18 cellular contexts compared by ENCODE assay signal in genomic region chr12:49334681-49335080, GRCh38. TPM values are rescaled to one million over a fixed set of nuclear protein-coding genes. Genes with fewer than 3 reads are reported as not detected.
"Had no signal": no experiment of that assay in that cellular context is flagged by ENCODE, and none has a peak within 500 bp of the region (broad histone marks: within the 10 kb centered on the region; RNA-seq: fewer than 3 reads in every experiment).

No MANE protein-coding gene starts in this region.

- H3K9me3 Mint-ChIP-seq: activated CD4-positive, alpha-beta memory T cell treated with anti-CD3 and anti-CD28 coated beads for 36 hours had no signal

- H3K9me3 ChIP-seq: transverse colon had no signal

- DNase-seq: activated CD4-positive, alpha-beta memory T cell treated with anti-CD3 and anti-CD28 coated beads for 36 hours; activated T-cell treated with anti-CD3 and anti-CD28 coated beads, Interleukin-2, amount 50 U/mL, for 48 hours; anterior cingulate cortex; brain microvascular endothelial cell; cortex of kidney; effector CD4-positive, alpha-beta T cell; foreskin melanocyte; midbrain; stimulated activated CD4-positive, alpha-beta T cell treated with anti-CD3 and anti-CD28 coated beads, Interleukin-2, amount 100 ng/mL, for 48 hours; substantia nigra; transverse colon; WERI-Rb-1 had no signal

- ATAC-seq: stimulated activated memory B cell treated with anti-CD40 and anti-IgM and Interleukin-4, amounts not matched to agents 10 μg/mL and 1 μg/mL and 100 μg/mL, for 72 hours had no signal

- H2AFZ ChIP-seq: parathyroid adenoma had no signal

- H3K4me3 ChIP-seq: lung, transverse colon had no signal

- H3K4me3 Mint-ChIP-seq: activated CD4-positive, alpha-beta memory T cell treated with anti-CD3 and anti-CD28 coated beads for 36 hours; stimulated activated memory B cell treated with anti-CD40 and anti-IgM and Interleukin-4, amounts not matched to agents 10 μg/mL and 1 μg/mL and 100 μg/mL, for 72 hours had no signal

- H3K27ac Mint-ChIP-seq: activated CD4-positive, alpha-beta memory T cell treated with anti-CD3 and anti-CD28 coated beads for 36 hours; stimulated activated memory B cell treated with anti-CD40 and anti-IgM and Interleukin-4, amounts not matched to agents 10 μg/mL and 1 μg/mL and 100 μg/mL, for 72 hours had no signal

- H3K27ac ChIP-seq: brain microvascular endothelial cell, parathyroid adenoma, transverse colon, WERI-Rb-1 had no signal

- H3K36me3 ChIP-seq: brain microvascular endothelial cell, transverse colon had no signal

- H3K36me3 Mint-ChIP-seq: stimulated activated memory B cell treated with anti-CD40 and anti-IgM and Interleukin-4, amounts not matched to agents 10 μg/mL and 1 μg/mL and 100 μg/mL, for 72 hours had no signal

- H3K79me2 ChIP-seq: parathyroid adenoma had no signal

- H3K9ac ChIP-seq: parathyroid adenoma had no signal

RNA-seq across cellular contexts. Expression of gene C1QL4, which starts 2.3 kb away (rescaled TPM):
- total RNA-seq: activated CD4-positive, alpha-beta memory T cell treated with anti-CD3 and anti-CD28 coated beads for 36 hours; lung; T-helper 1 cell treated with Interleukin-12 subunit alpha and Interleukin-12 subunit beta and Interleukin-4 antibody, amounts not matched to agents 30 ng/mL and 1 ng/mL, for 36 hours; transverse colon had no signal
- polyA plus RNA-seq: fibroblast of lung had no signal

RNA-seq across cellular contexts. Expression of gene DNAJC22, which starts 12.0 kb away (rescaled TPM):
- total RNA-seq: T-helper 1 cell treated with Interleukin-12 subunit alpha and Interleukin-12 subunit beta and Interleukin-4 antibody, amounts not matched to agents 30 ng/mL and 1 ng/mL, for 36 hours had no signal

RNA-seq across cellular contexts. Expression of gene PRPH, which starts 39.7 kb away (rescaled TPM):
- total RNA-seq: activated CD4-positive, alpha-beta memory T cell treated with anti-CD3 and anti-CD28 coated beads for 36 hours; myocyte; T-helper 1 cell treated with Interleukin-12 subunit alpha and Interleukin-12 subunit beta and Interleukin-4 antibody, amounts not matched to agents 30 ng/mL and 1 ng/mL, for 36 hours had no signal
